Comparison of ENCODE assay signal across 8 cellular contexts in genomic region chr1:149886396-149887195, GRCh38. TPM values are rescaled to one million over a fixed set of nuclear protein-coding genes. Genes with fewer than 3 reads are reported as not detected.
DNase-seq lines count a peak whose midpoint lies in the region; ATAC-seq and TF ChIP-seq lines count a peak whose summit lies in the region.

No MANE protein-coding gene starts in this region.

- H3K4me3 ChIP-seq in mucosa of stomach (ENCODE audit: low read length) = peak overlapping the region; percentile 53

- peak; percentile 12; the same call in 1 of the 2 replicates for TF ChIP-seq EP300 in Ishikawa (IDR thresholded peaks at IDR 0.05; ENCODE audit: borderline replicate concordance)

- TF ChIP-seq RAD21 in Ishikawa (IDR thresholded peaks at IDR 0.05; ENCODE audit: low read depth) = no peak

- peak overlapping the region; percentile 90 for H3K9ac ChIP-seq in mucosa of stomach (ENCODE audit: low read length)

- H3K4me1 ChIP-seq in mucosa of stomach (ENCODE audit: control insufficient read depth, insufficient read depth, low read length) = no peaks in the 10 kb centered on the region

- H3K36me3 ChIP-seq in mucosa of stomach (ENCODE audit: control insufficient read depth, insufficient read depth, low read length) = no peaks in the 10 kb centered on the region

- no peaks in the 10 kb centered on the region for H3K9me3 ChIP-seq in mucosa of stomach (ENCODE audit: control insufficient read depth, low read length)

- ATAC-seq in GM21619 (IDR thresholded peaks at IDR 0.05; ENCODE audit: unreplicated experiment) (peak; percentile 51), esophagus mucosa (peak; percentile 80)

- DNase-seq in DMS153 (lab: John Stamatoyannopoulos, UW) (peak; percentile 100), OCI-M1 (lab: John Stamatoyannopoulos, UW) (peak; percentile 99), activated T-cell treated with anti-CD3 and anti-CD28 coated beads for 48 hours (ENCODE audit: low read depth) (peak; percentile 73)
- DNase-seq in stimulated activated CD8-positive, alpha-beta memory T cell treated with anti-CD3 and anti-CD28 coated beads, Interleukin-4, amount 100 ng/mL, for 48 hours = peak; percentile 89

- H3K27me3 ChIP-seq in mucosa of stomach (ENCODE audit: control insufficient read depth, insufficient read depth, low read length) = no peaks in the 10 kb centered on the region

TF ChIP-seq in Ishikawa, 13 proteins besides CTCF, POLR2A, EP300 and RAD21:
- peak; percentile 76 for TF ChIP-seq TAF1 (IDR thresholded peaks at IDR 0.05; ENCODE audit: low read depth)
- TF ChIP-seq FOXM1 (IDR thresholded peaks at IDR 0.05; ENCODE audit: borderline replicate concordance, low read depth) = no peak
- TF ChIP-seq MAX (IDR thresholded peaks at IDR 0.05) = no peak; the same call in 1 of the 2 replicates
- no peak for TF ChIP-seq ZBTB7A (IDR thresholded peaks at IDR 0.05; ENCODE audit: low read depth)
- peak; percentile 50; the same call in 1 of the 2 replicates for TF ChIP-seq CREB1 (IDR thresholded peaks at IDR 0.05; ENCODE audit: low read depth)
- TF ChIP-seq USF1 (IDR thresholded peaks at IDR 0.05) = peak; percentile 10; the same call in 1 of the 2 replicates
- peak; percentile 78 for TF ChIP-seq TCF12 (IDR thresholded peaks at IDR 0.05; ENCODE audit: low read depth)
- peak; percentile 24; the same call in 1 of the 2 replicates for TF ChIP-seq TEAD4 (IDR thresholded peaks at IDR 0.05)
- TF ChIP-seq REST (IDR thresholded peaks at IDR 0.05; ENCODE audit: low read depth) = no peak
- TF ChIP-seq NFIC (IDR thresholded peaks at IDR 0.05) = no peak
- TF ChIP-seq CEBPB (IDR thresholded peaks at IDR 0.05) = peak; percentile 61
- TF ChIP-seq YY1 (IDR thresholded peaks at IDR 0.05; ENCODE audit: low read depth) = peak; percentile 74; the same call in 1 of the 2 replicates
- TF ChIP-seq EGR1 (IDR thresholded peaks at IDR 0.05) = no peak

RNA-seq across cellular contexts. Expression of gene BOLA1, which starts 12.8 kb away (rescaled TPM):
- 12.0 TPM for total RNA-seq in esophagus mucosa

RNA-seq across cellular contexts. Expression of gene SV2A, which starts 31.0 kb away (rescaled TPM):
- 0.20 TPM for total RNA-seq in esophagus mucosa

RNA-seq across cellular contexts. Expression of gene SF3B4, which starts 41.0 kb away (rescaled TPM):
- 36.5 TPM for total RNA-seq in esophagus mucosa

RNA-seq across cellular contexts. Expression of gene MTMR11, which starts 50.1 kb away (rescaled TPM):
- total RNA-seq in esophagus mucosa = 5.8 TPM

Comparison
In these comparisons a context has a peak if more than half of its experiments do, and no peak if none do; other contexts are left out.
1. Peak in every context shown above with its lines: DNase-seq, ATAC-seq and H3K4me3 ChIP-seq.